8 cellular contexts compared by ENCODE assay signal in the genomic region with DNA sequence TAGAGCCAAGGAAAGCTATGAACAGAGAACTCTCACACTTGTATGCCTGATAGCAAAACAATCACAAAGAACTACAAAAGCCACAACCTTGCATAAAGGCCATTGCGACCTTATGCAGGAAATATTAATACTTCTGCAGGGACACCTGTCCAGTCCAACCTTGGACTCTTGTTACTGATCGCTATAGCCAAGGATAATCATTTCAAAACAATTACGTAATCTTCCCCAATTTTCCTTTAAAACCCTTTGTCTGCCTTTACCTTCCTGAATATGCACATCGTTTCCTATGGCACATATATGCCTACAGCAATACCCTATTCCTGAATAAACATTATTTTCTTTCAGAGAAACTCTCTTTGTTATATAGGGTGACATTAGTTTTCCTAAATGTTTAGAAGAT.
"Had no signal": no experiment of that assay in that cellular context is flagged by ENCODE, and none has a peak within 500 bp of the region (broad histone marks: within the 10 kb centered on the region; RNA-seq: fewer than 3 reads in every experiment).

No MANE protein-coding gene starts in this region.

- H3K4me1 ChIP-seq: HAP-1 had no signal

- H3K4me3 ChIP-seq: GM23248, HAP-1 had no signal

- H3K36me3 ChIP-seq: HAP-1 had no signal

- H3K9ac ChIP-seq: GM23248 had no signal

- DNase-seq: GM23248, GOT3, H7, HFFc6, KG1 had no signal

- H2AFZ ChIP-seq: GM23248 had no signal

- ATAC-seq: HCT116 had no signal

- H3K27ac ChIP-seq: GM23248, HL-60 had no signal

- H3K9me3 ChIP-seq: HAP-1 had no signal
